Comparison of ENCODE assay signal across 30 cellular contexts in genomic region chr4:88763075-88763474, GRCh38.
"Had no signal": no experiment of that assay in that cellular context is flagged by ENCODE, and none has a peak within 500 bp of the region (broad histone marks: within the 10 kb centered on the region; RNA-seq: fewer than 3 reads in every experiment).

No MANE protein-coding gene starts in this region.

- H2AFZ ChIP-seq: neural progenitor cell had no signal

- H3K9ac ChIP-seq: neural progenitor cell had no signal

- H3K4me1 Mint-ChIP-seq: naive B cell; naive thymus-derived CD8-positive, alpha-beta T cell; stimulated activated effector memory CD8-positive, alpha-beta T cell treated with anti-CD3 and anti-CD28 coated beads, Interleukin-12 subunit alpha, Interleukin-12 subunit beta, amount 100 ng/mL, for 72 hours; stimulated activated naive B cell treated with anti-CD40 and anti-IgM and Interleukin-4, amounts not matched to agents 10 μg/mL and 1 μg/mL and 100 μg/mL, for 72 hours had no signal

- H3K4me3 ChIP-seq: neural progenitor cell, pancreas, psoas muscle, skin epidermis, smooth muscle cell, spleen, stomach, suprapubic skin, testis, tibial nerve, upper lobe of left lung, vagina had no signal

- FAIRE-seq: pancreas, urothelium cell line had no signal

- H3K27ac Mint-ChIP-seq: naive thymus-derived CD8-positive, alpha-beta T cell; neural progenitor cell; progenitor cell of endocrine pancreas; stimulated activated effector memory CD8-positive, alpha-beta T cell treated with anti-CD3 and anti-CD28 coated beads, Interleukin-12 subunit alpha, Interleukin-12 subunit beta, amount 100 ng/mL, for 72 hours; stimulated activated naive B cell treated with anti-CD40 and anti-IgM and Interleukin-4, amounts not matched to agents 10 μg/mL and 1 μg/mL and 100 μg/mL, for 72 hours; stimulated activated naive CD8-positive, alpha-beta T cell treated with anti-CD3 and anti-CD28 coated beads, Interleukin-15, Interleukin-2, amounts not matched to agents 100 ng/mL and 50 ng/mL, for 24 hours had no signal

- H3K36me3 ChIP-seq: neural progenitor cell, vagina had no signal

- H3K27ac ChIP-seq: neural progenitor cell, pancreas, psoas muscle, skin epidermis, spleen, stomach, suprapubic skin, testis, tibial nerve, vagina had no signal

- H3K27me3 ChIP-seq: neural progenitor cell, pancreas, spleen, stomach, suprapubic skin, testis, tibial nerve, upper lobe of left lung, vagina had no signal

- ATAC-seq: naive thymus-derived CD8-positive, alpha-beta T cell; pancreas; psoas muscle; right cardiac atrium; sciatic nerve; stimulated activated naive B cell treated with anti-CD40 and anti-IgM and Interleukin-4, amounts not matched to agents 10 μg/mL and 1 μg/mL and 100 μg/mL, for 72 hours had no signal

- DNase-seq: naive B cell; naive thymus-derived CD8-positive, alpha-beta T cell; occipital lobe; pancreas; posterior cingulate gyrus; psoas muscle; right cardiac atrium; spleen; stimulated activated CD4-positive, alpha-beta T cell treated with anti-CD3 and anti-CD28 coated beads, Interleukin-15, amount 100 ng/mL, for 24 hours; stimulated activated CD4-positive, alpha-beta T cell treated with anti-CD3 and anti-CD28 coated beads, Interleukin-2, amount 100 ng/mL, for 24 hours; stimulated activated CD4-positive, alpha-beta T cell treated with anti-CD3 and anti-CD28 coated beads, Interleukin-2, amount 100 ng/mL, for 48 hours; stimulated activated CD4-positive, alpha-beta T cell treated with anti-CD3 and anti-CD28 coated beads, Interleukin-4, amount 100 ng/mL, for 24 hours; stimulated activated naive B cell treated with anti-CD40 and anti-IgM and Interleukin-4, amounts not matched to agents 10 μg/mL and 1 μg/mL and 100 μg/mL, for 72 hours; stimulated activated naive CD4-positive, alpha-beta T cell treated with Interleukin-2 at 50 U/mL for 16 hours; stomach; substantia nigra; testis; upper lobe of left lung had no signal

- H3K36me3 Mint-ChIP-seq: naive B cell; naive thymus-derived CD8-positive, alpha-beta T cell; natural killer cell treated with Interleukin-12 subunit alpha and Interleukin-12 subunit beta and Interleukin-15 and Interleukin-18, amount 100 ng/mL, for 72 hours; stimulated activated naive B cell treated with anti-CD40 and anti-IgM and Interleukin-4, amounts not matched to agents 10 μg/mL and 1 μg/mL and 100 μg/mL, for 72 hours had no signal

- H3K9me3 Mint-ChIP-seq: naive thymus-derived CD8-positive, alpha-beta T cell; natural killer cell treated with Interleukin-12 subunit alpha and Interleukin-12 subunit beta and Interleukin-15 and Interleukin-18, amount 100 ng/mL, for 72 hours; neural progenitor cell; stimulated activated effector memory CD8-positive, alpha-beta T cell treated with anti-CD3 and anti-CD28 coated beads, Interleukin-12 subunit alpha, Interleukin-12 subunit beta, amount 100 ng/mL, for 72 hours; stimulated activated naive B cell treated with anti-CD40 and anti-IgM and Interleukin-4, amounts not matched to agents 10 μg/mL and 1 μg/mL and 100 μg/mL, for 72 hours; stimulated activated naive CD8-positive, alpha-beta T cell treated with anti-CD3 and anti-CD28 coated beads, Interleukin-15, Interleukin-2, amounts not matched to agents 100 ng/mL and 50 ng/mL, for 24 hours had no signal

- H3K9me3 ChIP-seq: pancreas, psoas muscle, spleen, stomach, suprapubic skin, testis, tibial nerve, upper lobe of left lung, vagina had no signal

- H3K4me1 ChIP-seq: spleen had no signal

- H3K27me3 Mint-ChIP-seq: natural killer cell treated with Interleukin-12 subunit alpha and Interleukin-12 subunit beta and Interleukin-15 and Interleukin-18, amount 100 ng/mL, for 72 hours; progenitor cell of endocrine pancreas; stimulated activated naive B cell treated with anti-CD40 and anti-IgM and Interleukin-4, amounts not matched to agents 10 μg/mL and 1 μg/mL and 100 μg/mL, for 72 hours; stimulated activated naive CD8-positive, alpha-beta T cell treated with anti-CD3 and anti-CD28 coated beads, Interleukin-15, Interleukin-2, amounts not matched to agents 100 ng/mL and 50 ng/mL, for 24 hours had no signal

- H3K4me2 ChIP-seq: neural progenitor cell, smooth muscle cell had no signal

- H3K4me3 Mint-ChIP-seq: naive B cell; naive thymus-derived CD8-positive, alpha-beta T cell; natural killer cell treated with Interleukin-12 subunit alpha and Interleukin-12 subunit beta and Interleukin-15 and Interleukin-18, amount 100 ng/mL, for 72 hours; neural progenitor cell; stimulated activated effector memory CD8-positive, alpha-beta T cell treated with anti-CD3 and anti-CD28 coated beads, Interleukin-12 subunit alpha, Interleukin-12 subunit beta, amount 100 ng/mL, for 72 hours; stimulated activated naive B cell treated with anti-CD40 and anti-IgM and Interleukin-4, amounts not matched to agents 10 μg/mL and 1 μg/mL and 100 μg/mL, for 72 hours; stimulated activated naive CD8-positive, alpha-beta T cell treated with anti-CD3 and anti-CD28 coated beads, Interleukin-15, Interleukin-2, amounts not matched to agents 100 ng/mL and 50 ng/mL, for 24 hours had no signal
